Comparison of ENCODE assay signal across 8 cellular contexts in the genomic region with DNA sequence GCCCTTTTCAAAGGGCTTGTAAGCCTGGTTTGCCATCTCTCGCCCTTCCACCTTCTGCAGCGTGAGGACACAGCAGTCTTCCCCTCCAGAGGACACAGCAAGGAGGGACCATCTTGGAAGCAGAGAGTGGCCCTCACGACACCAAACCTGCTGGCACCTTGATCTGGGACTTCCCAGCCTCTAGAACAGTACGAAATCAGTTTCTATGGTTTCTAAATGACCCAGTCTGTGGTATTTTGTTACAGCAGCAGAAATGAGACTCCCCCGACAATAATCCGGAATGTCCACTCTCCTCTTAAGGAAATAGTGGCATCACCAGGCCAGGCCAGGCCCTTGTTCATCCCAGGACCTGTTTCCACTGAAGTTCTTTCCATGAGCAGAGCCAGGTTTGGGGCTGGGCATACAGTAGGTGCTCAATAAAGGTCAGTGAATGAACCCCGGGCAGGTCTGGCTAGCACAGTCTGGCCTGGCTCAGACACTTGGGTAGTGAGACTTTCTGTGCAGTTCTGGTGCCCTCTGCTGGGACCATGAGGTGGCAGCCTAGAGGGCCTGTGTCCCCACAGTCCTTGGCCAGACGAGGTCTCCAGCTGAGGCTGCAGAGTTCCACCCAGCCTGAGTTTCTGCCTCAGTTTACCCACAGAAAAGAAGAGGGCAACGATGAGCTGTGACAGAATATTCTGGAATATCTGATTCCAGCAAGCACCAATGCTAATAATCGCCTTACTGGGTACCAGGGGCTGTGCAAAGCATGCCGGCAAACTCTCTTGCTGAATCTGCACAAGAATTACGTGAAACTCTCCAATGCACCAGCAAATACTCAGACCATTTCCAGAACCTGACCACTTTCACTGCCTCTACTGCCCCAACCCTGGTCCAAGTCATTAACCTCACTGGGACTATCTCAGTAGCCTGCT. TPM values are rescaled to one million over a fixed set of nuclear protein-coding genes. Genes with fewer than 3 reads are reported as not detected.
DNase-seq lines count a peak whose midpoint lies in the region; ATAC-seq, FAIRE-seq and TF ChIP-seq lines count a peak whose summit lies in the region.

No MANE protein-coding gene starts in this region.

- H3K4me1 ChIP-seq in SJCRH30 = peaks cover 14% of the 10 kb centered on the region

- H3K4me1 Mint-ChIP-seq in glutamatergic neuron (ENCODE audit: low read depth, unreplicated experiment) = no peaks in the 10 kb centered on the region

- POLR2A ChIA-PET in BJ (lab: Charles Lee) = no interaction called here

- H3K27me3 ChIP-seq in BJ (ENCODE audit: control insufficient read depth, insufficient read depth, low read length) (no peaks in the 10 kb centered on the region), SJCRH30 (no peaks in the 10 kb centered on the region)

- H3K27ac Mint-ChIP-seq in glutamatergic neuron (ENCODE audit: unreplicated experiment) = no peak overlapping the region

- H3K9me3 ChIP-seq in SJCRH30 (replicated peaks) = no peaks in the 10 kb centered on the region

- H3K4me3 ChIP-seq in BJ (ENCODE audit: low read depth, low read length) = no peak overlapping the region
- H3K4me3 ChIP-seq in SJCRH30 = no peak overlapping the region

- peaks cover 2% of the 10 kb centered on the region for H3K9me3 Mint-ChIP-seq in glutamatergic neuron (ENCODE audit: unreplicated experiment)

- H3K27me3 Mint-ChIP-seq in glutamatergic neuron (ENCODE audit: unreplicated experiment) = peaks cover 3% of the 10 kb centered on the region

- CTCF ChIA-PET in BJ (lab: Yijun Ruan, JAX) = interaction anchor here (0.7 to 15.1 kb wide), 14 partner anchors 9 to 179 kb away, joined by 3 to 275 read pairs (median 4); a partner anchor contains a TSS

- no peaks in the 10 kb centered on the region for H3K36me3 Mint-ChIP-seq in glutamatergic neuron (ENCODE audit: unreplicated experiment)

- H3K36me3 ChIP-seq in BJ (ENCODE audit: control insufficient read depth, insufficient read depth, low read length) = no peaks in the 10 kb centered on the region
- no peaks in the 10 kb centered on the region for H3K36me3 ChIP-seq in SJCRH30

- no peak overlapping the region for H3K27ac ChIP-seq in SJCRH30

- TF ChIP-seq CTCF in BJ (IDR thresholded peaks at IDR 0.05; ENCODE audit: insufficient read depth, low read depth, low read length) = peak; percentile 94
- TF ChIP-seq CTCF in glutamatergic neuron (IDR thresholded peaks at IDR 0.05; ENCODE audit: partially characterized antibody, unreplicated experiment) = peak; percentile 59

- peak; percentile 30 for FAIRE-seq in urothelium cell line (lab: Jason Lieb, UNC)

- no peak for DNase-seq in BJ (ENCODE audit: low read depth)
- DNase-seq in KG1 (lab: John Stamatoyannopoulos, UW) = peak; percentile 30
- peak; percentile 70 to 85 for DNase-seq in SJCRH30
- peak; percentile 24 to 63 (median 50) for DNase-seq in activated naive CD4-positive, alpha-beta T cell (lab: John Stamatoyannopoulos, UW)
- peak; percentile 78 for DNase-seq in glutamatergic neuron
- DNase-seq in pons (ENCODE audit: low spot score) = peak; percentile 87
- peak; percentile 76 for DNase-seq in urothelium cell line (ENCODE audit: low spot score)

- peak; percentile 59 for ATAC-seq in GM19351 (IDR thresholded peaks at IDR 0.05; ENCODE audit: unreplicated experiment)

- no peak overlapping the region for H3K4me3 Mint-ChIP-seq in glutamatergic neuron (ENCODE audit: unreplicated experiment)

RNA-seq across cellular contexts. Expression of a gene that starts 14.0 kb away (rescaled TPM):
- 3.9 and 6.1 TPM in 2 replicates for polyA plus RNA-seq in BJ (2011; rRNA removed)
- 8.0 and 8.9 TPM in 2 replicates for polyA minus RNA-seq in BJ (2011; rRNA and poly(A)+ RNA removed)
- total RNA-seq in SJCRH30 (2014; rRNA removed; shearing (Covaris generic)) = 5.9 and 7.1 TPM in 2 replicates
- total RNA-seq in glutamatergic neuron (ENCODE audit: unreplicated experiment) = 8.8 TPM

RNA-seq across cellular contexts. Expression of a gene that starts 22.8 kb away (rescaled TPM):
- polyA plus RNA-seq in BJ (2011; rRNA removed) = 7.4 and 10.8 TPM in 2 replicates
- polyA minus RNA-seq in BJ (2011; rRNA and poly(A)+ RNA removed) = 4.8 and 7.4 TPM in 2 replicates
- 5.9 and 6.7 TPM in 2 replicates for total RNA-seq in SJCRH30 (2014; rRNA removed; shearing (Covaris generic))
- total RNA-seq in glutamatergic neuron (ENCODE audit: unreplicated experiment) = 15.3 TPM

RNA-seq across cellular contexts. Expression of a gene that starts 28.2 kb away (rescaled TPM):
- polyA plus RNA-seq in BJ (2011; rRNA removed) = 166 and 190 TPM in 2 replicates
- 20.9 and 27.3 TPM in 2 replicates for polyA minus RNA-seq in BJ (2011; rRNA and poly(A)+ RNA removed)
- total RNA-seq in SJCRH30 (2014; rRNA removed; shearing (Covaris generic)) = 135 and 144 TPM in 2 replicates
- total RNA-seq in glutamatergic neuron (ENCODE audit: unreplicated experiment) = 122 TPM

RNA-seq across cellular contexts. Expression of a gene that starts 56.3 kb away (rescaled TPM):
- polyA plus RNA-seq in BJ (2011; rRNA removed) = 17.0 and 18.1 TPM in 2 replicates
- 11.3 and 11.4 TPM in 2 replicates for polyA minus RNA-seq in BJ (2011; rRNA and poly(A)+ RNA removed)
- 33.2 and 34.2 TPM in 2 replicates for total RNA-seq in SJCRH30 (2014; rRNA removed; shearing (Covaris generic))
- 19.7 TPM for total RNA-seq in glutamatergic neuron (ENCODE audit: unreplicated experiment)
